In the genomic region with DNA sequence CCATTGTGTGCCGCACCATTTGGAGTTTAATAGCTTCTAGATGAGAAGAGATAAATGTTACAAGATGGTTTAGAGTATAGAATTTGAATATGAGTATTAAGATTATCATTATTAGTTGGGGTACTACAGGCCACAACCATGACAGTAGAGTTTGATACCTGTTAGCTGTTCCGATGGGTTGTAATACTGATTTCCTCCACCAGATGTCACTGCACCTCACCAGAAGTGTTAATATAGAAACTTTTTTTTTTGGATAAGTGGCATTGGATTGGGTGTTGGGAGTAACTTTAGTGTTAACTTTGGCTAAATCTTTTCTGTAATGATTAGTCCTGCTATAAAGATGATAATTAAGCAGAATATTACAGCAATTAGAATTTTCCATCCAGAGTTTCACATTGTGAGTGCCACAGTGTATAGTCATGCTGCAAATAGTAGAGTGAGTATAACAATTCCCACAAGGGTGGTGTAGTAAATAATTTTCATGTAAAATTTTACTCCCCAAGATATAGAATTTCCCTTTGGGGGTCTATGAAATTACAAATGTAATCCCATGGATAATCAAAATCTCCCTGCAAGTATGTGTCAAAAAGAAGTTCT, we compare ENCODE assay signal across 8 cellular contexts. TPM values are rescaled to one million over a fixed set of nuclear protein-coding genes. Genes with fewer than 3 reads are reported as not detected.
A peak's percentile ranks its signal among the peaks of the same experiment; 100 is the strongest.
DNase-seq lines count a peak whose midpoint lies in the region; ATAC-seq and TF ChIP-seq lines count a peak whose summit lies in the region.

No MANE protein-coding gene starts in this region.

- H3K9me3 ChIP-seq in SK-N-SH (no peaks in the 10 kb centered on the region; the same call in 1 of the 2 replicates), colonic mucosa (no peaks in the 10 kb centered on the region), osteoblast (ENCODE audit: low read depth, low read length) (no peaks in the 10 kb centered on the region)

- DNase-seq in SK-N-SH (peak; percentile 9), Kasumi-1 (lab: John Stamatoyannopoulos, UW) (peak; percentile 2 to 7), colonic mucosa (no peak), osteoblast (ENCODE audit: insufficient read length, low spot score, missing footprints) (peak; percentile 45), midbrain (lab: John Stamatoyannopoulos, UW) (no peak)

- TF ChIP-seq CTCF in SK-N-SH (IDR thresholded peaks at IDR 0.05) (peak; percentile 74), colonic mucosa (IDR thresholded peaks at IDR 0.05) (peak; percentile 46), osteoblast (IDR thresholded peaks at IDR 0.05; ENCODE audit: extremely low read depth, low read depth, low read length) (peak; percentile 71)

- H4K20me1 ChIP-seq in SK-N-SH (ENCODE audit: insufficient read depth) (no peaks in the 10 kb centered on the region), osteoblast (ENCODE audit: insufficient read depth, low read length) (no peaks in the 10 kb centered on the region)

- 36% methylated on average over 2 of the region's 2 CpGs for WGBS in SK-N-SH (ENCODE audit: low lambda C conversion rate)

- intact Hi-C loops in colonic mucosa (cut with DNase I): no loop called here

- H3K27ac ChIP-seq in SK-N-SH (ENCODE audit: low read depth in 2 of 2, low read length in 1 of 2): no peak overlapping the region
- H3K27ac ChIP-seq in colonic mucosa: no peak overlapping the region
- H3K27ac ChIP-seq in osteoblast (ENCODE audit: low read depth, low read length): no peak overlapping the region

- TF ChIP-seq RAD21 in SK-N-SH (IDR thresholded peaks at IDR 0.05; ENCODE audit: low read length): 0 out of 2 replicates have a peak, but pooled peaks have one; percentile 10

- H3K27me3 ChIP-seq in SK-N-SH (ENCODE audit: insufficient read depth) (no peaks in the 10 kb centered on the region; the same call in 1 of the 2 replicates), colonic mucosa (no peaks in the 10 kb centered on the region), osteoblast (ENCODE audit: insufficient read depth, low read length) (peaks cover 18% of the 10 kb centered on the region)

- H3K79me2 ChIP-seq in SK-N-SH (ENCODE audit: insufficient read depth): no peaks in the 10 kb centered on the region
- no peaks in the 10 kb centered on the region for H3K79me2 ChIP-seq in osteoblast (ENCODE audit: insufficient read depth, low read length)

- H3K4me2 ChIP-seq in SK-N-SH (no peak overlapping the region), osteoblast (ENCODE audit: insufficient read depth, low read length) (no peak overlapping the region)

- CTCF ChIA-PET in SK-N-SH (lab: Yijun Ruan, JAX): interaction anchor here (0.6 to 1.5 kb wide), 5 partner anchors 8 to 53 kb away, joined by 3 to 7 read pairs (median 5); no protein-coding TSS in a partner anchor

- H3K4me1 ChIP-seq in SK-N-SH (ENCODE audit: control insufficient read depth in 1 of 2, insufficient read depth in 2 of 2, low read depth in 1 of 2, low read length in 1 of 2): no peaks in the 10 kb centered on the region
- no peaks in the 10 kb centered on the region for H3K4me1 ChIP-seq in colonic mucosa
- no peaks in the 10 kb centered on the region for H3K4me1 ChIP-seq in osteoblast (ENCODE audit: insufficient read depth, low read length)

- no peaks in the 10 kb centered on the region for H3F3A ChIP-seq in SK-N-SH (replicated peaks; ENCODE audit: insufficient read depth)

- H3K36me3 ChIP-seq in SK-N-SH (replicated peaks in 1 of 2; ENCODE audit: control insufficient read depth in 1 of 2, insufficient read depth in 2 of 2, low read length in 1 of 2) (no peaks in the 10 kb centered on the region), colonic mucosa (no peaks in the 10 kb centered on the region), osteoblast (ENCODE audit: insufficient read depth, low read length) (no peaks in the 10 kb centered on the region)

- H3K9me2 ChIP-seq in SK-N-SH: no peaks in the 10 kb centered on the region

- no peak for TF ChIP-seq EP300 in SK-N-SH (IDR thresholded peaks at IDR 0.05; ENCODE audit: borderline replicate concordance in 1 of 2, low read depth in 1 of 2, low read length in 1 of 2)

- H2AFZ ChIP-seq in SK-N-SH (ENCODE audit: low read depth) (no peak overlapping the region), osteoblast (ENCODE audit: low read length) (no peak overlapping the region)

- no peak for ATAC-seq in SK-N-SH treated with all-trans-retinoic acid at 6 μM for 48 hours
- no peak for ATAC-seq in GM18868 (IDR thresholded peaks at IDR 0.05; ENCODE audit: unreplicated experiment)
- ATAC-seq in GM19395 (IDR thresholded peaks at IDR 0.05; ENCODE audit: unreplicated experiment): no peak

- H3K4me3 ChIP-seq in SK-N-SH (ENCODE audit: low read depth in 2 of 2, low read length in 1 of 2): no peak overlapping the region; a peak in 1 of 4 replicates
- H3K4me3 ChIP-seq in colonic mucosa: no peak overlapping the region
- no peak overlapping the region for H3K4me3 ChIP-seq in osteoblast (ENCODE audit: insufficient read depth, low read length)

- POLR2A ChIA-PET in SK-N-SH (lab: Yijun Ruan, JAX): no interaction called here

- H3K9ac ChIP-seq in SK-N-SH: no peak overlapping the region
- H3K9ac ChIP-seq in colonic mucosa (ENCODE audit: low read depth in 2 of 2, low read length in 2 of 2): no peak overlapping the region

TF ChIP-seq in SK-N-SH, 30 proteins besides CTCF, POLR2A, EP300 and RAD21 (continues in another document):
- no peak for TF ChIP-seq RFX5 (IDR thresholded peaks at IDR 0.05; ENCODE audit: low read length)
- TF ChIP-seq TEAD4 (IDR thresholded peaks at IDR 0.05; ENCODE audit: borderline replicate concordance, insufficient read depth): no peak
- TF ChIP-seq TCF12 (IDR thresholded peaks at IDR 0.05): no peak
- no peak for TF ChIP-seq IRF3 (IDR thresholded peaks at IDR 0.05; ENCODE audit: low read depth, low read length)
- no peak for TF ChIP-seq JUND (IDR thresholded peaks at IDR 0.05)

TF ChIP-seq in SK-N-SH treated with all-trans-retinoic acid at 6 μM for 48 hours, 23 proteins besides CTCF, POLR2A, EP300 and RAD21:
- TF ChIP-seq RARB (CRISPR knock-in tag; IDR thresholded peaks at IDR 0.05): no peak

RNA-seq across cellular contexts. Expression of gene PSG3, which starts 56.3 kb away (rescaled TPM):
- polyA plus RNA-seq in SK-N-SH (2012; rRNA removed): 0.07 and 0.10 TPM in 2 replicates
- 0.03 and 0.04 TPM in 2 replicates for polyA plus RNA-seq in SK-N-SH (2012; cell fraction: cytosol; rRNA removed)
- 0.11 TPM in 1 of 2 replicates, not detected in the other for polyA plus RNA-seq in SK-N-SH (2012; cell fraction: nucleus; rRNA removed)
- total RNA-seq in colonic mucosa (not detected), osteoblast (not detected in 2 replicates)

Comparison
In these comparisons a context has a peak if more than half of its experiments do, and no peak if none do; other contexts are left out.
1. DNase-seq: peak in SK-N-SH (single experiment), Kasumi-1 (2 of 2) and osteoblast (single experiment); none in colonic mucosa (single experiment) and midbrain (single experiment).
2. Peak in every context shown above with its lines, with median percentiles within 50 percentile points of each other: CTCF ChIP-seq.